In the genomic region with DNA sequence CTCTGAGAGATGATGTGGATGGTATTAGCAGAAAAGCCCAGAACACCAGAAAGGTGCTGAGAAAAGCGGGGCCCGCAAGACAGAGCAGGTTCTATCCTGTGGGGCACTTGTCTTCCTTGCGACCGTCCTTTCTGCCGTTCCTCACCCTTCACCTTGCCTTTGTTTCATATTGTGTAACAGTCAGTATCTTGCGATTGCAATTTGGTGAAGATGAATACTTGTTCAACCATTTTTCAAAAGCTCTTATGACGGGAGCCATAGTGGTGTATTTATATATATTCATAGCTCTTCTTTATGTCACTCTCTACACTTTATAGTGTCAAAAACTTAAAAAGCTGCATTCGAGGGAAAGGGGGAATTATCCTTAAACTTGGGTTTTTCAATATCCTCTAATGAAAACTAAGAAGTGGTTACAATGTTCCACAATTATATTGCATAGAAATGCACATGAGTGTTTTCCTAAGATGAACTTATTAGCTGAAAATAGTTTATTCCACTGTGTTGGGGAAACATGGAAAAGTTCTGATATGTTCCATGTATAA, we compare ENCODE assay signal across 1 cellular context.
TF ChIP-seq lines count a peak whose summit lies in the region.

No MANE protein-coding gene starts in this region.

TF ChIP-seq in GM23338, 12 proteins besides CTCF, POLR2A, EP300 and RAD21 (continued from another document):
- TF ChIP-seq, protein P1, sequence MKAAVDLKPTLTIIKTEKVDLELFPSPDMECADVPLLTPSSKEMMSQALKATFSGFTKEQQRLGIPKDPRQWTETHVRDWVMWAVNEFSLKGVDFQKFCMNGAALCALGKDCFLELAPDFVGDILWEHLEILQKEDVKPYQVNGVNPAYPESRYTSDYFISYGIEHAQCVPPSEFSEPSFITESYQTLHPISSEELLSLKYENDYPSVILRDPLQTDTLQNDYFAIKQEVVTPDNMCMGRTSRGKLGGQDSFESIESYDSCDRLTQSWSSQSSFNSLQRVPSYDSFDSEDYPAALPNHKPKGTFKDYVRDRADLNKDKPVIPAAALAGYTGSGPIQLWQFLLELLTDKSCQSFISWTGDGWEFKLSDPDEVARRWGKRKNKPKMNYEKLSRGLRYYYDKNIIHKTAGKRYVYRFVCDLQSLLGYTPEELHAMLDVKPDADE (IDR thresholded peaks at IDR 0.05), result no peak
- no peak for TF ChIP-seq POLR2AphosphoS5 (IDR thresholded peaks at IDR 0.05; ENCODE audit: low read depth)
- no peak for TF ChIP-seq EZH2phosphoT487 (IDR thresholded peaks at IDR 0.05; ENCODE audit: unreplicated experiment)
- TF ChIP-seq, protein P2, sequence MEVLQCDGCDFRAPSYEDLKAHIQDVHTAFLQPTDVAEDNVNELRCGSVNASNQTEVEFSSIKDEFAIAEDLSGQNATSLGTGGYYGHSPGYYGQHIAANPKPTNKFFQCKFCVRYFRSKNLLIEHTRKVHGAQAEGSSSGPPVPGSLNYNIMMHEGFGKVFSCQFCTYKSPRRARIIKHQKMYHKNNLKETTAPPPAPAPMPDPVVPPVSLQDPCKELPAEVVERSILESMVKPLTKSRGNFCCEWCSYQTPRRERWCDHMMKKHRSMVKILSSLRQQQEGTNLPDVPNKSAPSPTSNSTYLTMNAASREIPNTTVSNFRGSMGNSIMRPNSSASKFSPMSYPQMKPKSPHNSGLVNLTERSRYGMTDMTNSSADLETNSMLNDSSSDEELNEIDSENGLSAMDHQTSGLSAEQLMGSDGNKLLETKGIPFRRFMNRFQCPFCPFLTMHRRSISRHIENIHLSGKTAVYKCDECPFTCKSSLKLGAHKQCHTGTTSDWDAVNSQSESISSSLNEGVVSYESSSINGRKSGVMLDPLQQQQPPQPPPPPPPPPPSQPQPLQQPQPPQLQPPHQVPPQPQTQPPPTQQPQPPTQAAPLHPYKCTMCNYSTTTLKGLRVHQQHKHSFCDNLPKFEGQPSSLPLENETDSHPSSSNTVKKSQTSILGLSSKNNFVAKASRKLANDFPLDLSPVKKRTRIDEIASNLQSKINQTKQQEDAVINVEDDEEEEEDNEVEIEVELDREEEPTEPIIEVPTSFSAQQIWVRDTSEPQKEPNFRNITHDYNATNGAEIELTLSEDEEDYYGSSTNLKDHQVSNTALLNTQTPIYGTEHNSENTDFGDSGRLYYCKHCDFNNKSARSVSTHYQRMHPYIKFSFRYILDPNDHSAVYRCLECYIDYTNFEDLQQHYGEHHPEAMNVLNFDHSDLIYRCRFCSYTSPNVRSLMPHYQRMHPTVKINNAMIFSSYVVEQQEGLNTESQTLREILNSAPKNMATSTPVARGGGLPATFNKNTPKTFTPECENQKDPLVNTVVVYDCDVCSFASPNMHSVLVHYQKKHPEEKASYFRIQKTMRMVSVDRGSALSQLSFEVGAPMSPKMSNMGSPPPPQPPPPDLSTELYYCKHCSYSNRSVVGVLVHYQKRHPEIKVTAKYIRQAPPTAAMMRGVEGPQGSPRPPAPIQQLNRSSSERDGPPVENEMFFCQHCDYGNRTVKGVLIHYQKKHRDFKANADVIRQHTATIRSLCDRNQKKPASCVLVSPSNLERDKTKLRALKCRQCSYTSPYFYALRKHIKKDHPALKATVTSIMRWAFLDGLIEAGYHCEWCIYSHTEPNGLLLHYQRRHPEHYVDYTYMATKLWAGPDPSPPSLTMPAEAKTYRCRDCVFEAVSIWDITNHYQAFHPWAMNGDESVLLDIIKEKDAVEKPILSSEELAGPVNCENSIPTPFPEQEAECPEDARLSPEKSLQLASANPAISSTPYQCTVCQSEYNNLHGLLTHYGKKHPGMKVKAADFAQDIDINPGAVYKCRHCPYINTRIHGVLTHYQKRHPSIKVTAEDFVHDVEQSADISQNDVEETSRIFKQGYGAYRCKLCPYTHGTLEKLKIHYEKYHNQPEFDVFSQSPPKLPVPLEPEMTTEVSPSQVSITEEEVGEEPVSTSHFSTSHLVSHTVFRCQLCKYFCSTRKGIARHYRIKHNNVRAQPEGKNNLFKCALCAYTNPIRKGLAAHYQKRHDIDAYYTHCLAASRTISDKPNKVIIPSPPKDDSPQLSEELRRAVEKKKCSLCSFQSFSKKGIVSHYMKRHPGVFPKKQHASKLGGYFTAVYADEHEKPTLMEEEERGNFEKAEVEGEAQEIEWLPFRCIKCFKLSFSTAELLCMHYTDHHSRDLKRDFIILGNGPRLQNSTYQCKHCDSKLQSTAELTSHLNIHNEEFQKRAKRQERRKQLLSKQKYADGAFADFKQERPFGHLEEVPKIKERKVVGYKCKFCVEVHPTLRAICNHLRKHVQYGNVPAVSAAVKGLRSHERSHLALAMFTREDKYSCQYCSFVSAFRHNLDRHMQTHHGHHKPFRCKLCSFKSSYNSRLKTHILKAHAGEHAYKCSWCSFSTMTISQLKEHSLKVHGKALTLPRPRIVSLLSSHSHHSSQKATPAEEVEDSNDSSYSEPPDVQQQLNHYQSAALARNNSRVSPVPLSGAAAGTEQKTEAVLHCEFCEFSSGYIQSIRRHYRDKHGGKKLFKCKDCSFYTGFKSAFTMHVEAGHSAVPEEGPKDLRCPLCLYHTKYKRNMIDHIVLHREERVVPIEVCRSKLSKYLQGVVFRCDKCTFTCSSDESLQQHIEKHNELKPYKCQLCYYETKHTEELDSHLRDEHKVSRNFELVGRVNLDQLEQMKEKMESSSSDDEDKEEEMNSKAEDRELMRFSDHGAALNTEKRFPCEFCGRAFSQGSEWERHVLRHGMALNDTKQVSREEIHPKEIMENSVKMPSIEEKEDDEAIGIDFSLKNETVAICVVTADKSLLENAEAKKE (CRISPR knock-in tag; IDR thresholded peaks at IDR 0.05), result no peak
